Comparison of ENCODE assay signal across 26 cellular contexts in genomic region chr11:14132312-14132711, GRCh38.
DNase-seq lines count a peak whose midpoint lies in the region; ATAC-seq lines count a peak whose summit lies in the region.
"Had no signal": no experiment of that assay in that cellular context is flagged by ENCODE, and none has a peak within 500 bp of the region (broad histone marks: within the 10 kb centered on the region; RNA-seq: fewer than 3 reads in every experiment).

No MANE protein-coding gene starts in this region.

- no peaks in the 10 kb centered on the region for H3K4me1 Mint-ChIP-seq in T-cell
- H3K4me1 Mint-ChIP-seq: activated naive CD8-positive, alpha-beta T cell treated with anti-CD3 and anti-CD28 coated beads, Interleukin-2, amount 50 U/mL, for 24 hours; natural killer cell had no signal

- CTCF ChIA-PET in T-cell (lab: Charles Lee), result no interaction called here

- no peaks in the 10 kb centered on the region for H3K9me2 ChIP-seq in GM23248 (ENCODE audit: insufficient read depth)

- DNase-seq in AG08395 (ENCODE audit: low spot score) (peak; percentile 11), EL (peak; percentile 1), astrocyte of the hippocampus (ENCODE audit: low read depth, low spot score) (peak; percentile 42), left kidney (ENCODE audit: low read depth, low spot score) (peak; percentile 45), occipital lobe (lab: John Stamatoyannopoulos, UW) (no peak), T-cell (no peak), GM23248 (no peak)
- DNase-seq: activated CD8-positive, alpha-beta memory T cell treated with anti-CD3 and anti-CD28 coated beads, Interleukin-2, amount 50 U/mL, for 48 hours; activated effector memory CD4-positive, alpha-beta T cell treated with Interleukin-2 at 50 U/mL for 16 hours; activated naive CD8-positive, alpha-beta T cell treated with anti-CD3 and anti-CD28 coated beads, Interleukin-2, amount 50 U/mL, for 24 hours; brain microvascular endothelial cell; CD4-positive, CD25-positive, alpha-beta regulatory T cell; glutamatergic neuron; Kasumi-1; natural killer cell; NCI-H2029; NCI-H345; ovary; T-helper 2 cell had no signal

- peaks cover 0 to 7% (median 3%) of the 10 kb centered on the region in 3 donors for H3K9me3 Mint-ChIP-seq in T-cell
- H3K9me3 Mint-ChIP-seq: activated naive CD8-positive, alpha-beta T cell treated with anti-CD3 and anti-CD28 coated beads, Interleukin-2, amount 50 U/mL, for 24 hours; natural killer cell had no signal

- peaks cover 31% of the 10 kb centered on the region for H3K36me3 Mint-ChIP-seq in T-cell
- H3K36me3 Mint-ChIP-seq: natural killer cell had no signal

- H3K4me3 ChIP-seq in GM23248, result no peak overlapping the region
- H3K4me3 ChIP-seq: coronary artery, ovary, right atrium auricular region had no signal

- in situ Hi-C loops in GM23248 (cut with MboI), result no loop called here

- H3K79me2 ChIP-seq in GM23248 (ENCODE audit: insufficient read depth), result no peaks in the 10 kb centered on the region

- H3K27me3 Mint-ChIP-seq in T-cell, result no peaks in the 10 kb centered on the region
- H3K27me3 Mint-ChIP-seq: activated naive CD8-positive, alpha-beta T cell treated with anti-CD3 and anti-CD28 coated beads, Interleukin-2, amount 50 U/mL, for 24 hours; CD4-positive, CD25-positive, alpha-beta regulatory T cell had no signal

- no peaks in the 10 kb centered on the region for H3K9me3 ChIP-seq in GM23248 (ENCODE audit: low read depth)
- H3K9me3 ChIP-seq: ovary, right atrium auricular region had no signal

- H3K4me3 Mint-ChIP-seq in T-cell, result no peak overlapping the region
- H3K4me3 Mint-ChIP-seq: activated naive CD8-positive, alpha-beta T cell treated with anti-CD3 and anti-CD28 coated beads, Interleukin-2, amount 50 U/mL, for 24 hours; CD4-positive, CD25-positive, alpha-beta regulatory T cell; natural killer cell; type B pancreatic cell had no signal

- H4K20me1 ChIP-seq in GM23248 (ENCODE audit: insufficient read depth), result no peaks in the 10 kb centered on the region

- 73 to 79% methylated on average over 4 of the region's 4 CpGs for WGBS in GM23248 (ENCODE audit: low coverage in 1 of 2, low lambda C conversion rate in 2 of 2, missing lambda C conversion rate in 2 of 2), 2 experiments

- H3K27me3 ChIP-seq in GM23248 (replicated peaks; ENCODE audit: insufficient read depth), result no peaks in the 10 kb centered on the region
- H3K27me3 ChIP-seq: brain microvascular endothelial cell, ovary, right atrium auricular region had no signal

- H3K4me1 ChIP-seq in GM23248 (ENCODE audit: insufficient read depth), result no peaks in the 10 kb centered on the region
- H3K4me1 ChIP-seq: right atrium auricular region had no signal

- H2AFZ ChIP-seq in GM23248, result no peak overlapping the region

- H3F3A ChIP-seq in GM23248 (ENCODE audit: insufficient read depth), result no peaks in the 10 kb centered on the region

- H3K4me2 ChIP-seq in GM23248 (ENCODE audit: unreplicated experiment), result no peak overlapping the region

- no peak overlapping the region for H3K27ac ChIP-seq in GM23248
- H3K27ac ChIP-seq: brain microvascular endothelial cell, coronary artery, ovary, right atrium auricular region, VCaP had no signal

- no peaks in the 10 kb centered on the region for H3K36me3 ChIP-seq in GM23248 (ENCODE audit: low read depth)
- H3K36me3 ChIP-seq: brain microvascular endothelial cell, ovary, right atrium auricular region had no signal

- no peak overlapping the region for H3K27ac Mint-ChIP-seq in T-cell
- H3K27ac Mint-ChIP-seq: activated naive CD8-positive, alpha-beta T cell treated with anti-CD3 and anti-CD28 coated beads, Interleukin-2, amount 50 U/mL, for 24 hours; CD4-positive, CD25-positive, alpha-beta regulatory T cell; natural killer cell; type B pancreatic cell had no signal

- POLR2A ChIA-PET in T-cell (lab: Charles Lee), result no interaction called here

- no peak for ATAC-seq in T-cell (replicated peaks in 1 of 4)
- ATAC-seq in HG02678 (IDR thresholded peaks at IDR 0.05; ENCODE audit: unreplicated experiment), result no peak
- ATAC-seq: activated naive CD8-positive, alpha-beta T cell treated with anti-CD3 and anti-CD28 coated beads, Interleukin-2, amount 50 U/mL, for 24 hours; left lobe of liver; natural killer cell; Panc1 had no signal

- H3K9ac ChIP-seq in GM23248, result no peak overlapping the region

Comparison
In these comparisons a context has a peak if more than half of its experiments do, and no peak if none do; other contexts are left out.
1. DNase-seq: peak in AG08395 (single experiment), EL (single experiment), astrocyte of the hippocampus (single experiment) and left kidney (single experiment); none in occipital lobe (single experiment), T-cell (0 of 34) and GM23248 (single experiment).